In the genomic region with DNA sequence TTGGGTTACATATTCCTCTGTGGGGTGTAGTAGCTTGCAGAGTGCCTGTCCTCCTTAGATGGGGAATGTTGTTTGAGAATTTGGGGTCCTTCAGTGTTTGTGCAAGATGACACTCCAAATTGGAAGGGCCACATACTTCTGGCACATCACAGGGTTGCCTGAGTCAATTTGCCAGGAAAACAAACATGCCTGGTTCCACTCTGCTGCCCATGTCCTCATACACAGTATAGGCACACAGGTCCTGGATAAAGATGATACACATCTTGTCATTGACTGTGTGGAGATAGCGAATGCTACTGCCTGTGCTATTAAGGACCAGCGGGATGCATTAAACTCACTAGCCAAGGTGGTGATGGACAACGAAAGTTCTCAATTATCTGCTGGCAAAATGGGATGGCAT, we compare ENCODE assay signal across 33 cellular contexts. TPM values are rescaled to one million over a fixed set of nuclear protein-coding genes. Genes with fewer than 3 reads are reported as not detected.
"Had no signal": no experiment of that assay in that cellular context is flagged by ENCODE, and none has a peak within 500 bp of the region (broad histone marks: within the 10 kb centered on the region; RNA-seq: fewer than 3 reads in every experiment).

No MANE protein-coding gene starts in this region.

- ATAC-seq: stimulated activated naive B cell treated with anti-CD40 and anti-IgM and Interleukin-4, amounts not matched to agents 10 μg/mL and 1 μg/mL and 100 μg/mL, for 72 hours; stimulated activated naive CD8-positive, alpha-beta T cell treated with anti-CD3 and anti-CD28 coated beads, Interleukin-15, amount 100 ng/mL, for 72 hours; stimulated activated naive CD8-positive, alpha-beta T cell treated with anti-CD3 and anti-CD28 coated beads, Interleukin-15, Interleukin-2, amounts not matched to agents 100 U/mL and 50 U/mL, for 24 hours had no signal

- H3K4me1 ChIP-seq: stomach, suprapubic skin, testis, thyroid gland, tibial artery, tibial nerve, transverse colon, upper lobe of left lung, upper lobe of right lung, uterus, vagina had no signal

- H3K9me3 Mint-ChIP-seq: stimulated activated memory B cell treated with anti-CD40 and anti-IgM and Interleukin-4, amounts not matched to agents 10 μg/mL and 1 μg/mL and 100 μg/mL, for 72 hours; stimulated activated naive B cell treated with anti-CD40 and anti-IgM and Interleukin-4, amounts not matched to agents 10 μg/mL and 1 μg/mL and 100 μg/mL, for 72 hours; stimulated activated naive CD8-positive, alpha-beta T cell treated with anti-CD3 and anti-CD28 coated beads, Interleukin-15, amount 100 ng/mL, for 72 hours; stimulated activated naive CD8-positive, alpha-beta T cell treated with anti-CD3 and anti-CD28 coated beads, Interleukin-15, Interleukin-2, amounts not matched to agents 100 ng/mL and 50 ng/mL, for 24 hours; type B pancreatic cell had no signal

- H3K27ac Mint-ChIP-seq: stimulated activated memory B cell treated with anti-CD40 and anti-IgM and Interleukin-4, amounts not matched to agents 10 μg/mL and 1 μg/mL and 100 μg/mL, for 72 hours; stimulated activated naive B cell treated with anti-CD40 and anti-IgM and Interleukin-4, amounts not matched to agents 10 μg/mL and 1 μg/mL and 100 μg/mL, for 72 hours; stimulated activated naive CD8-positive, alpha-beta T cell treated with anti-CD3 and anti-CD28 coated beads, Interleukin-15, amount 100 ng/mL, for 72 hours; stimulated activated naive CD8-positive, alpha-beta T cell treated with anti-CD3 and anti-CD28 coated beads, Interleukin-15, Interleukin-2, amounts not matched to agents 100 ng/mL and 50 ng/mL, for 24 hours; type B pancreatic cell had no signal

- H3K4me3 ChIP-seq: stomach, suprapubic skin, testis, thoracic aorta, thyroid gland, tibial artery, tibial nerve, transverse colon, upper lobe of left lung, upper lobe of right lung, uterus, vagina had no signal

- H3K4me1 Mint-ChIP-seq: stimulated activated memory B cell treated with anti-CD40 and anti-IgM and Interleukin-4, amounts not matched to agents 10 μg/mL and 1 μg/mL and 100 μg/mL, for 72 hours had no signal

- H3K4me3 Mint-ChIP-seq: stimulated activated memory B cell treated with anti-CD40 and anti-IgM and Interleukin-4, amounts not matched to agents 10 μg/mL and 1 μg/mL and 100 μg/mL, for 72 hours; stimulated activated naive B cell treated with anti-CD40 and anti-IgM and Interleukin-4, amounts not matched to agents 10 μg/mL and 1 μg/mL and 100 μg/mL, for 72 hours; stimulated activated naive CD8-positive, alpha-beta T cell treated with anti-CD3 and anti-CD28 coated beads, Interleukin-15, amount 100 ng/mL, for 72 hours; stimulated activated naive CD8-positive, alpha-beta T cell treated with anti-CD3 and anti-CD28 coated beads, Interleukin-15, Interleukin-2, amounts not matched to agents 100 ng/mL and 50 ng/mL, for 24 hours; type B pancreatic cell had no signal

- DNase-seq: stimulated activated CD4-positive, alpha-beta T cell treated with anti-CD3 and anti-CD28 coated beads, Interleukin-2, amount 100 ng/mL, for 48 hours; stimulated activated CD4-positive, alpha-beta T cell treated with anti-CD3 and anti-CD28 coated beads, Interleukin-4, amount 100 ng/mL, for 1 hour; stimulated activated CD4-positive, alpha-beta T cell treated with anti-CD3 and anti-CD28 coated beads, Interleukin-4, amount 100 ng/mL, for 24 hours; stimulated activated CD4-positive, alpha-beta T cell treated with anti-CD3 and anti-CD28 coated beads, Interleukin-4, amount 100 ng/mL, for 4 hours; stimulated activated CD8-positive, alpha-beta memory T cell treated with anti-CD3 and anti-CD28 coated beads, Interleukin-4, amount 100 ng/mL, for 48 hours; stimulated activated naive B cell treated with anti-CD40 and anti-IgM and Interleukin-4, amounts not matched to agents 10 μg/mL and 1 μg/mL and 100 μg/mL, for 72 hours; stimulated activated naive CD4-positive, alpha-beta T cell; stimulated activated naive CD4-positive, alpha-beta T cell treated with Interleukin-2 at 50 U/mL for 16 hours; stimulated activated naive CD8-positive, alpha-beta T cell treated with anti-CD3 and anti-CD28 coated beads, Interleukin-15, amount 100 ng/mL, for 72 hours; stimulated activated naive CD8-positive, alpha-beta T cell treated with anti-CD3 and anti-CD28 coated beads, Interleukin-15, Interleukin-2, amounts not matched to agents 100 U/mL and 50 U/mL, for 24 hours; stomach; substantia nigra; testis; thyroid gland; tibial artery; transverse colon; trophoblast cell; upper lobe of left lung; upper lobe of right lung; uterus had no signal

- FAIRE-seq: urothelium cell line had no signal

- H3K36me3 Mint-ChIP-seq: stimulated activated memory B cell treated with anti-CD40 and anti-IgM and Interleukin-4, amounts not matched to agents 10 μg/mL and 1 μg/mL and 100 μg/mL, for 72 hours; stimulated activated naive B cell treated with anti-CD40 and anti-IgM and Interleukin-4, amounts not matched to agents 10 μg/mL and 1 μg/mL and 100 μg/mL, for 72 hours; type B pancreatic cell had no signal

- H3K27me3 Mint-ChIP-seq: stimulated activated memory B cell treated with anti-CD40 and anti-IgM and Interleukin-4, amounts not matched to agents 10 μg/mL and 1 μg/mL and 100 μg/mL, for 72 hours; stimulated activated naive CD8-positive, alpha-beta T cell treated with anti-CD3 and anti-CD28 coated beads, Interleukin-15, amount 100 ng/mL, for 72 hours; stimulated activated naive CD8-positive, alpha-beta T cell treated with anti-CD3 and anti-CD28 coated beads, Interleukin-15, Interleukin-2, amounts not matched to agents 100 ng/mL and 50 ng/mL, for 24 hours; type B pancreatic cell had no signal

- H3K9me3 ChIP-seq: stomach, suprapubic skin, testis, thoracic aorta, thyroid gland, tibial artery, tibial nerve, transverse colon, upper lobe of left lung, upper lobe of right lung, uterus, vagina had no signal

- H3K27me3 ChIP-seq: suprapubic skin, testis, thyroid gland, tibial artery, tibial nerve, transverse colon, upper lobe of left lung, upper lobe of right lung, uterus, vagina had no signal

- H3K36me3 ChIP-seq: stomach, suprapubic skin, thoracic aorta, thyroid gland, tibial artery, tibial nerve, transverse colon, upper lobe of left lung, upper lobe of right lung, uterus, vagina had no signal

- H3K27ac ChIP-seq: stomach, suprapubic skin, testis, thoracic aorta, thyroid gland, tibial artery, tibial nerve, transverse colon, upper lobe of left lung, upper lobe of right lung, uterus, vagina had no signal

RNA-seq across cellular contexts. Expression of gene CLRN2, which starts 50.9 kb away (rescaled TPM):
- total RNA-seq: stomach, subcutaneous adipose tissue, suprapubic skin, temporal lobe, testis, thoracic aorta, thyroid gland, tibial nerve, transverse colon, upper lobe of left lung, upper lobe of right lung, ureter, urinary bladder, uterus, vagina had no signal
- polyA plus RNA-seq: stomach, thymus, urinary bladder had no signal
